ENCODE assay signal across 9 cellular contexts in the genomic region with DNA sequence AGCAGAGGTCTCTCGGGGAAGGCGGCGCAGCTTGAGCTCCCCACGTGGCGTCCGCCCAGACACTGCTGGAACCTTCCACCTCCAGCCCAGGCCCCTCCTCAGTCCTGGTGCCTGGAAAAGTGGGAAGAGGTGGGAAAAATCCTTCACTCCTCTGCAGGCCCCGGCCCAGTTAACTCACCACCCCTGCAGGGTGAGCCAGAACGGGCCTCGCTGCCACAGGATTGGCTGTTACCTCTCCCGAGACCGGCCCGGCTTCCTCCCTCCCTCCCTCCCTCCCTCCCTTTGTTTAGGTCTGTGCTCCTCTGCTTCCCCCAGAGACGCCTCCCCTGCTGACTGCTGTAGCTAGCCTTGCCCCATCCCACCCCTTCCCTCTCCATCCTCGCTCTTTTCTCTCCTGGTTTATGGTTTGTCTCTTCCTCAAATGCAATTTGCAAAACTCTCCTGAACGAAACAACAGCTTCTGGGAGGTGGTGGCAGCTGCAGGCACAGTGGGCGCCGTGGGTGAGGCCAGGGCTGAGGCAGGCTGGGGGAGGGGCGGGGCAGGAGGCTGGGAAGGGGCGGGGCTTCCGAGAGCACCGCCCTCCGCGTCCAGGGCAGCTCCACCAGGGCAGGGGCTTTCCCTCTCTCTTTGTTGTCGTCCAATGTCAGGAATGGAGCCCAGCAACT. TPM values are rescaled to one million over a fixed set of nuclear protein-coding genes. Genes with fewer than 3 reads are reported as not detected.
DNase-seq lines count a peak whose midpoint lies in the region; ATAC-seq, FAIRE-seq and TF ChIP-seq lines count a peak whose summit lies in the region.
"Had no signal": no experiment of that assay in that cellular context is flagged by ENCODE, and none has a peak within 500 bp of the region (broad histone marks: within the 10 kb centered on the region; RNA-seq: fewer than 3 reads in every experiment).

No MANE protein-coding gene starts in this region.

- no peak overlapping the region for H3K27ac Mint-ChIP-seq in activated naive CD4-positive, alpha-beta T cell treated with anti-CD3 and anti-CD28 coated beads, Interleukin-2, amount 50 U/mL, for 72 hours

- TF ChIP-seq CTCF in spleen (IDR thresholded peaks at IDR 0.05 in 8 of 11, conservative IDR thresholded peaks at IDR 0.05 in 3 of 11) = no peak

- no peaks in the 10 kb centered on the region for H3K36me3 Mint-ChIP-seq in activated naive CD4-positive, alpha-beta T cell treated with anti-CD3 and anti-CD28 coated beads, Interleukin-2, amount 50 U/mL, for 72 hours

- H3K9me3 ChIP-seq in iPS DF 6.9 (ENCODE audit: control insufficient read depth, insufficient read depth, low read length) = no peaks in the 10 kb centered on the region
- H3K9me3 ChIP-seq in spleen = no peaks in the 10 kb centered on the region

- peak; percentile 43 for ATAC-seq in GM18502 (IDR thresholded peaks at IDR 0.05; ENCODE audit: poor library complexity, unreplicated experiment)
- peak; percentile 53 to 58 for ATAC-seq in activated naive CD4-positive, alpha-beta T cell treated with anti-CD3 and anti-CD28 coated beads, Interleukin-2, amount 50 U/mL, for 72 hours
- no peak for ATAC-seq in HG02840 (IDR thresholded peaks at IDR 0.05; ENCODE audit: low FRiP score, unreplicated experiment)
- no peak for ATAC-seq in GM21367 (IDR thresholded peaks at IDR 0.05; ENCODE audit: unreplicated experiment)

- no peak for TF ChIP-seq POLR2A in spleen (IDR thresholded peaks at IDR 0.05)

- DNase-seq in NCI-H1436 treated with DMSO at 0.1 percent for 48 hours (lab: John Stamatoyannopoulos, UW) (peak; percentile 81), iPS DF 6.9 (ENCODE audit: low read depth, low spot score) (no peak), spleen (peak; percentile 56), HTR-8/SVneo (ENCODE audit: insufficient read length, low spot score) (no peak)
- DNase-seq in activated naive CD4-positive, alpha-beta T cell treated with anti-CD3 and anti-CD28 coated beads, Interleukin-2, amount 50 U/mL, for 72 hours (ENCODE audit: low spot score in 2 of 2) = peak in 1 of 2 donors; percentile 13

- intact Hi-C loops in spleen (cut with DNase I; ENCODE audit: low total_unique reads) = no loop called here

- H3K27me3 ChIP-seq in iPS DF 6.9 (ENCODE audit: control insufficient read depth, insufficient read depth, low read length) (no peaks in the 10 kb centered on the region), spleen (replicated peaks in 1 of 7) (peaks cover 0 to 2% (median 0%) of the 10 kb centered on the region in 7 donors)

- no peak for FAIRE-seq in HTR-8/SVneo (lab: Jason Lieb, UNC)

- H3K27ac ChIP-seq in iPS DF 6.9 (ENCODE audit: low read length) = no peak overlapping the region
- no peak overlapping the region for H3K27ac ChIP-seq in spleen

- peak overlapping the region; percentile 40; the same call in 1 of the 2 replicates for H3K4me3 ChIP-seq in iPS DF 6.9 (ENCODE audit: low read length)
- H3K4me3 ChIP-seq in spleen = peak overlapping the region in 2 of 8 donors; percentile 13 to 42
- H3K4me3 ChIP-seq: lung had no signal

- H3K36me3 ChIP-seq in iPS DF 6.9 (ENCODE audit: control insufficient read depth, insufficient read depth, low read length) (no peaks in the 10 kb centered on the region), spleen (no peaks in the 10 kb centered on the region)

- no peaks in the 10 kb centered on the region for H3K9me3 Mint-ChIP-seq in activated naive CD4-positive, alpha-beta T cell treated with anti-CD3 and anti-CD28 coated beads, Interleukin-2, amount 50 U/mL, for 72 hours

- WGBS in iPS DF 6.9 (ENCODE audit: insufficient coverage, insufficient read length) = no CpG with 5 or more reads among the region's 24 CpGs
- WGBS in spleen, 5 donors = 22 to 36% (median 25%) methylated on average over 22 to 24 of the region's 24 CpGs

- H3K4me1 ChIP-seq in iPS DF 6.9 (ENCODE audit: control insufficient read depth, insufficient read depth, low read length) (peaks cover 19% of the 10 kb centered on the region), spleen (peaks cover 0 to 15% (median 2%) of the 10 kb centered on the region in 6 donors)

RNA-seq across cellular contexts. Expression of gene CAPN9, which starts 6.5 kb away (rescaled TPM):
- total RNA-seq in activated naive CD4-positive, alpha-beta T cell treated with anti-CD3 and anti-CD28 coated beads, Interleukin-2, amount 50 U/mL, for 72 hours = not detected
- total RNA-seq in spleen = not detected
- under 1 TPM in 1 of 3 donors, not detected in 2; 0.05 TPM for polyA plus RNA-seq in spleen

RNA-seq across cellular contexts. Expression of gene AGT, which starts 39.8 kb away (rescaled TPM):
- total RNA-seq in activated naive CD4-positive, alpha-beta T cell treated with anti-CD3 and anti-CD28 coated beads, Interleukin-2, amount 50 U/mL, for 72 hours = not detected
- under 1 TPM in 5 of 7 donors, not detected in 2; 0.13 to 0.26 (median 0.19) TPM for total RNA-seq in spleen
- under 1 TPM; 0.06 to 0.17 (median 0.07) TPM for polyA plus RNA-seq in spleen

Comparison
In these comparisons a context has a peak if more than half of its experiments do, and no peak if none do; other contexts are left out.
1. ATAC-seq: peak in GM18502 (single experiment) and activated naive CD4-positive, alpha-beta T cell treated with anti-CD3 and anti-CD28 coated beads, Interleukin-2, amount 50 U/mL, for 72 hours (2 of 2); none in HG02840 (single experiment) and GM21367 (single experiment).
2. DNase-seq: peak in NCI-H1436 treated with DMSO at 0.1 percent for 48 hours (single experiment) and spleen (single experiment); none in iPS DF 6.9 (single experiment) and HTR-8/SVneo (single experiment).